In genomic region chr2:30127016-30127893, GRCh38 we compare ENCODE assay signal across 1 cellular context.
TF ChIP-seq lines count a peak whose summit lies in the region.

No MANE protein-coding gene starts in this region.

TF ChIP-seq in HCT116, 20 proteins besides CTCF, POLR2A, EP300 and RAD21 (continued from another document):
- TF ChIP-seq ZFX (IDR thresholded peaks at IDR 0.05) = no peak
